Comparison of ENCODE assay signal across 16 cellular contexts in the genomic region with DNA sequence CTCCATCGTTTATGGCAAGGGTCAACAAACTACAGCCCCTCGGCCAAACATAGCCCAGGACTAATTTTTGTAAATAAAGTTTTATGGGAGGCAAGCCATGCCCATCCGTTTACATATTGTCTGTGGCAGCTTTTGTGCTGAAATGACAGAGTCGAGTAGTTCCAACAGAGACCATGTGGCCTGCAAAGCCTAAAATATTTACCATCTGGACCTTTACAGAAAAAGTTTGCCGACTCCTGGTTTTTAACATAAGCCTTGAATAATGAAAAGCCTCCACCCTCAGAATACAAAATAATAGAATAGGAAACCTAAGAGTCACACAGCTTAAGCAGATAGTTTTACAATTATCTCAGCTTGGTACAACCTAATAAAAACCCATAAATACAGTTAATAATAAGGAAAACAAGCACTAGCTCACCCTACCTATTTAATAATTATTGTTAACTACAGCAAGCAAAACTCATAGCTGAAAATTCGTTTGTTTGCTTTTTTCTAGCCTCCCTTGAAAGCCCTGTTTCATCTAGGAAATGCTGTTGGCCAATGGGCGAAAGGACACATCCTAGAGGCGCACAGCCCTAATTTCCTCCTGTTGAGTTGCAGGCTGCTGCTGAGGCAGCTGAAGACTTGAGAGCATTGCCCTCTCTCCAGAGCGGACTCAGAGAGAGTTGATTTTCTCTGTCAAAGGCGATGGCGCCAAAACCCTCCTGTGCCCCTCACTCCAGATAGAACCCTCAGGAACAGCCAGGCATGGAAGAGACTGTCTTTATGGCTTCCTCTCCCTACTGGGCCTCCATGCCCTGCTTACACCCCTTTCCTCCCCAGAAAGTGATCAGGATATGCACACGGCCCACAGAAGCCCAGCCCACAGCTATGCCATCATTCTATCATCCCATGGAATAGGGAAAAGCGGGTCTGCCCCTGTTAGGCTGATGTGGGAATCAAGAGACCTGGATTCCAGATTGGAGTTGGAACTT.
"Had no signal": no experiment of that assay in that cellular context is flagged by ENCODE, and none has a peak within 500 bp of the region (broad histone marks: within the 10 kb centered on the region; RNA-seq: fewer than 3 reads in every experiment).

No MANE protein-coding gene starts in this region.

- H3K4me3 Mint-ChIP-seq: activated CD4-positive, alpha-beta T cell treated with anti-CD3 and anti-CD28 coated beads, Interleukin-2, amount 10 ng/mL, durations not matched to agents 24 days and 14 days; activated naive CD8-positive, alpha-beta T cell treated with anti-CD3 and anti-CD28 coated beads for 36 hours; activated T-helper 17 cell treated with anti-CD3 and anti-CD28 coated beads, Interleukin-2, amount 50 U/mL, for 72 hours; naive thymus-derived CD8-positive, alpha-beta T cell had no signal

- H3K4me3 ChIP-seq: thyroid gland had no signal

- H3K27me3 ChIP-seq: thyroid gland had no signal

- H3K9me3 ChIP-seq: thyroid gland had no signal

- H3K4me1 ChIP-seq: thyroid gland had no signal

- H3K27me3 Mint-ChIP-seq: activated naive CD8-positive, alpha-beta T cell treated with anti-CD3 and anti-CD28 coated beads for 36 hours; activated T-helper 17 cell treated with anti-CD3 and anti-CD28 coated beads, Interleukin-2, amount 50 U/mL, for 72 hours had no signal

- H3K9me3 Mint-ChIP-seq: activated CD4-positive, alpha-beta T cell treated with anti-CD3 and anti-CD28 coated beads, Interleukin-2, amount 10 ng/mL, durations not matched to agents 24 days and 14 days; activated naive CD8-positive, alpha-beta T cell treated with anti-CD3 and anti-CD28 coated beads for 36 hours; activated T-helper 17 cell treated with anti-CD3 and anti-CD28 coated beads, Interleukin-2, amount 50 U/mL, for 72 hours; naive thymus-derived CD8-positive, alpha-beta T cell had no signal

- H3K27ac Mint-ChIP-seq: activated CD4-positive, alpha-beta T cell treated with anti-CD3 and anti-CD28 coated beads, Interleukin-2, amount 10 ng/mL, durations not matched to agents 24 days and 14 days; activated naive CD8-positive, alpha-beta T cell treated with anti-CD3 and anti-CD28 coated beads for 36 hours; activated T-helper 17 cell treated with anti-CD3 and anti-CD28 coated beads, Interleukin-2, amount 50 U/mL, for 72 hours had no signal

- H3K36me3 Mint-ChIP-seq: activated naive CD8-positive, alpha-beta T cell treated with anti-CD3 and anti-CD28 coated beads for 36 hours; naive thymus-derived CD8-positive, alpha-beta T cell had no signal

- H3K36me3 ChIP-seq: thyroid gland had no signal

- H3K4me1 Mint-ChIP-seq: activated T-helper 17 cell treated with anti-CD3 and anti-CD28 coated beads, Interleukin-2, amount 50 U/mL, for 72 hours had no signal

- ATAC-seq: activated T-helper 17 cell treated with anti-CD3 and anti-CD28 coated beads, Interleukin-2, amount 50 U/mL, for 72 hours; naive thymus-derived CD8-positive, alpha-beta T cell had no signal

- H3K27ac ChIP-seq: thyroid gland had no signal

- DNase-seq: activated CD4-positive, alpha-beta T cell treated with anti-CD3 and anti-CD28 coated beads, Interleukin-2, amount 10 ng/mL, durations not matched to agents 24 days and 14 days; activated naive CD4-positive, alpha-beta T cell; activated naive CD8-positive, alpha-beta T cell treated with anti-CD3 and anti-CD28 coated beads for 36 hours; amniotic stem cell; erythroblast; mesendoderm; nucleus accumbens; posterior cingulate gyrus; retina; stimulated activated CD4-positive, alpha-beta T cell treated with anti-CD3 and anti-CD28 coated beads, Interleukin-12 subunit alpha, Interleukin-12 subunit beta, amount 100 ng/mL, for 4 hours; stimulated activated CD4-positive, alpha-beta T cell treated with anti-CD3 and anti-CD28 coated beads, Interleukin-1b, Interleukin-23, amount 100 ng/mL, for 48 hours; stimulated activated CD8-positive, alpha-beta memory T cell treated with anti-CD3 and anti-CD28 coated beads, Interleukin-4, amount 100 ng/mL, for 48 hours; stimulated activated naive CD4-positive, alpha-beta T cell treated with Interleukin-2 at 50 U/mL for 16 hours; thyroid gland had no signal
